In the genomic region with DNA sequence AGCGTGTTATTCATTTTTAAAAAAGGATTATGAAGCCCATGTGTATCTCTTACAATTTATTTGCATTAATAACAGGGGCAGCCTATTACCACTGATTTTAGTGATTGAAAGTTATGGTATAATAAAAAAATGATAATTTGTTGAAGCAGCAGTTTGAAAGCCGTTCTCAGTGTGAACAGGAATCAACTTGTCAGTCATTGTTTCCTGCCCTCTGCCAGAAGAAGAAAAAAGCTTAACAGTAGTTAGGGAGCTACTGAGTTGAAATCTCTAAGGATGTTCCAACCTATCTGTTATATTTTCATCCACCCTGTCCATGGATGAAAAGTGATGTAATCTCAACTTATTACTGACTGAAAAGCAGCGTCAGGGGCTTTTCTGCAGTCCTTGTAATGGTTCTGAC, we compare ENCODE assay signal across 24 cellular contexts.
"Had no signal": no experiment of that assay in that cellular context is flagged by ENCODE, and none has a peak within 500 bp of the region (broad histone marks: within the 10 kb centered on the region; RNA-seq: fewer than 3 reads in every experiment).

No MANE protein-coding gene starts in this region.

- H3K9me3 ChIP-seq: gastrocnemius medialis, left lung, mucosa of descending colon, pancreas, right lobe of liver, transverse colon, upper lobe of right lung, uterus had no signal

- H3K27ac ChIP-seq: dorsolateral prefrontal cortex, epithelial cell of prostate, gastrocnemius medialis, left lung, neural progenitor cell, pancreas, right lobe of liver, transverse colon, upper lobe of right lung, uterus had no signal

- H3K36me3 ChIP-seq: gastrocnemius medialis, left lung, neural progenitor cell, pancreas, right lobe of liver, transverse colon, upper lobe of right lung, uterus had no signal

- H3K9ac ChIP-seq: neural progenitor cell had no signal

- H3K4me2 ChIP-seq: neural progenitor cell had no signal

- H2AFZ ChIP-seq: neural progenitor cell had no signal

- H3K4me3 ChIP-seq: dorsolateral prefrontal cortex, gastrocnemius medialis, left lung, mucosa of descending colon, neural progenitor cell, pancreas, right lobe of liver, transverse colon, upper lobe of right lung, uterus had no signal

- H3K27me3 ChIP-seq: dorsolateral prefrontal cortex, gastrocnemius medialis, left lung, pancreas, right lobe of liver, transverse colon, upper lobe of right lung, uterus had no signal

- H3K4me1 ChIP-seq: gastrocnemius medialis, left lung, pancreas, right lobe of liver, transverse colon, upper lobe of right lung, uterus had no signal

- DNase-seq: dorsolateral prefrontal cortex; effector CD4-positive, alpha-beta T cell; foreskin fibroblast; gastrocnemius medialis; head of caudate nucleus; kidney; left cardiac atrium; left lung; mesenchymal stem cell; mucosa of descending colon; naive B cell; occipital lobe; pancreas; retina; right lobe of liver; small intestine; stimulated activated CD4-positive, alpha-beta T cell treated with anti-CD3 and anti-CD28 coated beads, Interleukin-15, amount 100 ng/mL, for 24 hours; stimulated activated CD4-positive, alpha-beta T cell treated with anti-CD3 and anti-CD28 coated beads, Interleukin-2, amount 100 ng/mL, for 48 hours; stimulated activated naive B cell treated with anti-CD40 and anti-IgM and Interleukin-4, amounts not matched to agents 10 μg/mL and 1 μg/mL and 100 μg/mL, for 72 hours; transverse colon; upper lobe of right lung; uterus had no signal
